Comparison of ENCODE assay signal across 8 cellular contexts in genomic region chr12:53625946-53626701, GRCh38. TPM values are rescaled to one million over a fixed set of nuclear protein-coding genes. Genes with fewer than 3 reads are reported as not detected.
DNase-seq lines count a peak whose midpoint lies in the region; ATAC-seq and TF ChIP-seq lines count a peak whose summit lies in the region.

TSS of gene ATF7 (minus strand) at chr12:53626382. CDS start at chr12:53601000, 25,382 bp downstream.

- H4K91ac ChIP-seq in IMR-90 (ENCODE audit: insufficient read depth, low read depth, low read length), result peak within 1 kb of the TSS; percentile 99

- intact Hi-C loops in IMR-90 (cut with micrococcal nuclease), result loop anchor here (1.0 kb wide), 2 partner anchors 50 to 83 kb away; partner anchors contain the start of gene ATP5MC2

- H3K9me3 ChIP-seq in IMR-90 (ENCODE audit: control insufficient read depth, insufficient read depth, low read length), result no peaks in the 10 kb centered on the region

- DNase-seq in DMS 273 (lab: John Stamatoyannopoulos, UW; ENCODE audit: unreplicated experiment) (peak; percentile 97), IMR-90 (peak; percentile 97), OCI-M1 (lab: John Stamatoyannopoulos, UW) (peak; percentile 98), activated T-cell treated with anti-CD3 and anti-CD28 coated beads for 24 hours (ENCODE audit: low read depth) (peak; percentile 98), epidermal melanocyte (ENCODE audit: insufficient read length, low spot score) (peak; percentile 91), middle frontal gyrus (ENCODE audit: extremely low spot score, low spot score) (peak; percentile 96)
- DNase-seq in stimulated activated CD8-positive, alpha-beta memory T cell treated with anti-CD3 and anti-CD28 coated beads, Interleukin-2, amount 100 ng/mL, for 48 hours (ENCODE audit: low read depth in 2 of 2), result peak; percentile 95 to 98

- peak within 1 kb of the TSS; percentile 95 for H2BK5ac ChIP-seq in IMR-90 (ENCODE audit: low read depth, low read length, poor library complexity, severe bottlenecking)

- BruUV-seq in IMR-90 (replicated peaks; lab: Mats Ljungman, UMichigan), result no TSS peak

- H3K27me3 ChIP-seq in IMR-90 (ENCODE audit: control insufficient read depth, insufficient read depth, low read length), result no peaks in the 10 kb centered on the region

- peak; percentile 75 for TF ChIP-seq POLR2A in IMR-90 (IDR thresholded peaks at IDR 0.05; ENCODE audit: low read depth, low read length)

- H4K8ac ChIP-seq in IMR-90 (ENCODE audit: low read depth in 2 of 2, low read length in 2 of 2), result peak within 1 kb of the TSS; percentile 95 to 100

- H2BK120ac ChIP-seq in IMR-90 (ENCODE audit: low read depth, low read length), result peak within 1 kb of the TSS; percentile 90

- H3K36me3 ChIP-seq in IMR-90 (ENCODE audit: control insufficient read depth, insufficient read depth, low read length), result no peaks in the 10 kb centered on the region

- peak within 1 kb of the TSS; percentile 70 for H3K4me3 ChIP-seq in IMR-90 (ENCODE audit: insufficient read depth, low read depth, low read length)

- 0% methylated on average over 1 of the region's 48 CpGs; no CpG with 5 or more reads in 1 of the 2 experiments for WGBS in IMR-90 (ENCODE audit: extremely low coverage in 2 of 2, insufficient read length in 1 of 2), 2 experiments

- CTCF ChIA-PET in IMR-90 (lab: Yijun Ruan, JAX), result interaction anchor here (1.6 kb wide), 1 partner anchor 82 kb away, joined by 3 read pairs; no protein-coding TSS in a partner anchor

- H3K4me2 ChIP-seq in IMR-90 (ENCODE audit: low read depth, low read length), result peak within 1 kb of the TSS; percentile 94

- peak within 1 kb of the TSS; percentile 95 for H2AK9ac ChIP-seq in IMR-90 (replicated peaks; ENCODE audit: low read depth, low read length, poor library complexity)

- H4K20me1 ChIP-seq in IMR-90 (ENCODE audit: insufficient read depth, low read length), result peaks cover 11% of the 10 kb centered on the region; the same call in 1 of the 2 replicates

- peak within 1 kb of the TSS; percentile 99 for H3K56ac ChIP-seq in IMR-90 (ENCODE audit: extremely low read depth, insufficient read depth, low read length)

- POLR2A ChIA-PET in IMR-90 (lab: Charles Lee; ENCODE audit: unreplicated experiment), result no interaction called here

- H3K18ac ChIP-seq in IMR-90 (ENCODE audit: low read depth, low read length), result peak within 1 kb of the TSS; percentile 90

- H2BK15ac ChIP-seq in IMR-90 (ENCODE audit: low read depth, low read length), result peak within 1 kb of the TSS; percentile 100

- H3K4ac ChIP-seq in IMR-90 (ENCODE audit: low read depth, low read length), result peak within 1 kb of the TSS; percentile 97

- ATAC-seq in GM21528 (IDR thresholded peaks at IDR 0.05; ENCODE audit: low FRiP score, unreplicated experiment) (peak; percentile 98), IMR-90 (ENCODE audit: low read depth) (peak; percentile 98)

- no peak for TF ChIP-seq RAD21 in IMR-90 (IDR thresholded peaks at IDR 0.05; ENCODE audit: low read length)

- no peak for TF ChIP-seq CTCF in IMR-90 (conservative IDR thresholded peaks at IDR 0.05; ENCODE audit: low read depth, low read length)

- peak within 1 kb of the TSS; percentile 99 for H3K23ac ChIP-seq in IMR-90 (ENCODE audit: low read depth, low read length)

- H3K4me1 ChIP-seq in IMR-90 (ENCODE audit: control insufficient read depth, insufficient read depth, low read length), result peaks cover 4% of the 10 kb centered on the region

- H3K9me1 ChIP-seq in IMR-90 (ENCODE audit: insufficient read depth, low read length), result peaks cover 3% of the 10 kb centered on the region; the same call in 1 of the 2 replicates

- peak within 1 kb of the TSS; percentile 95 for H3K27ac ChIP-seq in IMR-90 (ENCODE audit: insufficient read depth, low read length)

- peak within 1 kb of the TSS; percentile 94 for H4K5ac ChIP-seq in IMR-90 (ENCODE audit: low read depth, low read length)

- peak within 1 kb of the TSS; percentile 98 for H2AFZ ChIP-seq in IMR-90 (replicated peaks; ENCODE audit: low read length, poor library complexity)

- H3K9ac ChIP-seq in IMR-90 (ENCODE audit: low read depth, low read length), result peak within 1 kb of the TSS; percentile 97

- in situ Hi-C loops in IMR-90 (cut with MboI; ENCODE audit: low sequenced_read_pairs), result no loop called here

- H3K79me1 ChIP-seq in IMR-90 (ENCODE audit: low read depth in 1 of 2, low read length in 2 of 2), result peaks cover 0 to 36% of the 10 kb centered on the region in 2 experiments

- peak within 1 kb of the TSS; percentile 76 for H2BK20ac ChIP-seq in IMR-90 (ENCODE audit: low read depth, low read length)

- peak within 1 kb of the TSS; percentile 84; the same call in 1 of the 2 replicates for H2AK5ac ChIP-seq in IMR-90 (ENCODE audit: low read depth, low read length)

- dilution Hi-C loops in IMR-90 (cut with HindIII; ENCODE audit: low sequenced_read_pairs, unreplicated experiment), result no loop called here

- peak within 1 kb of the TSS; percentile 99 for H3K14ac ChIP-seq in IMR-90 (replicated peaks; ENCODE audit: low read depth, low read length)

TF ChIP-seq in IMR-90, 13 proteins besides CTCF, POLR2A, EP300 and RAD21:
- TF ChIP-seq CHD1 (IDR thresholded peaks at IDR 0.05; ENCODE audit: low read depth, low read length) (peak; percentile 94; the same call in 1 of the 2 replicates), SMC3 (IDR thresholded peaks at IDR 0.05; ENCODE audit: low read depth, low read length) (no peak), RFX5 (IDR thresholded peaks at IDR 0.05; ENCODE audit: low read depth, low read length) (no peak), CEBPB (IDR thresholded peaks at IDR 0.05; ENCODE audit: low read depth, low read length) (no peak), USF2 (IDR thresholded peaks at IDR 0.05; ENCODE audit: low read depth, low read length) (0 out of 2 replicates have a peak, but pooled peaks have one; percentile 27), MXI1 (IDR thresholded peaks at IDR 0.05; ENCODE audit: borderline replicate concordance, low read depth, low read length) (peak; percentile 92), FOS (IDR thresholded peaks at IDR 0.05; ENCODE audit: low read depth, low read length) (peak; percentile 32; the same call in 1 of the 2 replicates), MAZ (IDR thresholded peaks at IDR 0.05; ENCODE audit: borderline replicate concordance, low read depth, low read length) (peak; percentile 96), MAFK (IDR thresholded peaks at IDR 0.05; ENCODE audit: low read depth, low read length) (no peak), NFE2L2 (IDR thresholded peaks at IDR 0.05; ENCODE audit: low read depth, low read length) (peak; percentile 12; the same call in 1 of the 2 replicates), BHLHE40 (IDR thresholded peaks at IDR 0.05; ENCODE audit: low read depth, low read length) (peak; percentile 95), RCOR1 (IDR thresholded peaks at IDR 0.05; ENCODE audit: insufficient replicate concordance, low read length) (no peak)
- TF ChIP-seq, protein P1, sequence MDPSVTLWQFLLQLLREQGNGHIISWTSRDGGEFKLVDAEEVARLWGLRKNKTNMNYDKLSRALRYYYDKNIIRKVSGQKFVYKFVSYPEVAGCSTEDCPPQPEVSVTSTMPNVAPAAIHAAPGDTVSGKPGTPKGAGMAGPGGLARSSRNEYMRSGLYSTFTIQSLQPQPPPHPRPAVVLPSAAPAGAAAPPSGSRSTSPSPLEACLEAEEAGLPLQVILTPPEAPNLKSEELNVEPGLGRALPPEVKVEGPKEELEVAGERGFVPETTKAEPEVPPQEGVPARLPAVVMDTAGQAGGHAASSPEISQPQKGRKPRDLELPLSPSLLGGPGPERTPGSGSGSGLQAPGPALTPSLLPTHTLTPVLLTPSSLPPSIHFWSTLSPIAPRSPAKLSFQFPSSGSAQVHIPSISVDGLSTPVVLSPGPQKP (IDR thresholded peaks at IDR 0.05; ENCODE audit: borderline replicate concordance, low read depth, low read length), result no peak

RNA-seq across cellular contexts. Expression of gene ATF7, which starts in this region (rescaled TPM):
- 7.0 and 9.4 TPM in 2 replicates for total RNA-seq in IMR-90 (2012; rRNA removed)
- 15.2 and 16.3 TPM in 2 replicates for polyA plus RNA-seq in IMR-90 (2012; rRNA removed)
- polyA plus RNA-seq in IMR-90 (2012; cell fraction: cytosol; rRNA removed), result 6.5 and 9.7 TPM in 2 replicates
- polyA plus RNA-seq in IMR-90 (2012; cell fraction: nucleus; rRNA removed; ENCODE audit: low replicate concordance), result 35.8 and 38.5 TPM in 2 replicates

Comparison
In these comparisons a context has a peak if more than half of its experiments do, and no peak if none do; other contexts are left out.
1. Peak in every context shown above with its lines: DNase-seq, ATAC-seq, H3K4me3 ChIP-seq and H3K27ac ChIP-seq.